13 cellular contexts compared by ENCODE assay signal in genomic region chr10:30553018-30553624, GRCh38.
A peak's percentile ranks its signal among the peaks of the same experiment; 100 is the strongest.
DNase-seq lines count a peak whose midpoint lies in the region; ATAC-seq and TF ChIP-seq lines count a peak whose summit lies in the region.
"Had no signal": no experiment of that assay in that cellular context is flagged by ENCODE, and none has a peak within 500 bp of the region (broad histone marks: within the 10 kb centered on the region; RNA-seq: fewer than 3 reads in every experiment).

No MANE protein-coding gene starts in this region.

- no peak for TF ChIP-seq EP300 in suprapubic skin (IDR thresholded peaks at IDR 0.05)

- H3K4me1 ChIP-seq in HUES48 (ENCODE audit: control insufficient read depth, insufficient read depth, low read length) (peaks cover 29% of the 10 kb centered on the region), iPS-20b (ENCODE audit: insufficient read depth, low read length) (peaks cover 9% of the 10 kb centered on the region; the same call in 1 of the 2 replicates), suprapubic skin (peaks cover 7% of the 10 kb centered on the region)

- H3K9me3 ChIP-seq in HUES48 (ENCODE audit: control insufficient read depth, insufficient read depth, low read length) (no peaks in the 10 kb centered on the region), iPS-20b (ENCODE audit: insufficient read depth, low read depth, low read length) (no peaks in the 10 kb centered on the region), suprapubic skin (no peaks in the 10 kb centered on the region)

- DNase-seq in suprapubic skin (ENCODE audit: low spot score in 2 of 2) (no peak), midbrain (lab: John Stamatoyannopoulos, UW) (no peak), NCI-H510A treated with DMSO at 0.1 percent for 48 hours (lab: John Stamatoyannopoulos, UW) (no peak), GM10266 (ENCODE audit: extremely low spot score) (no peak)
- DNase-seq: activated CD4-positive, alpha-beta T cell treated with anti-CD3 and anti-CD28 coated beads for 4 hours; activated naive CD8-positive, alpha-beta T cell treated with anti-CD3 and anti-CD28 coated beads, Interleukin-2, amount 50 U/mL, for 24 hours; naive B cell; NCI-H1105 treated with DMSO at 0.1 percent for 48 hours; stimulated activated CD4-positive, alpha-beta T cell treated with anti-CD3 and anti-CD28 coated beads, Interleukin-2, amount 100 ng/mL, for 48 hours had no signal

- peak overlapping the region; percentile 47 for H3K4me3 ChIP-seq in HUES48 (ENCODE audit: low read depth, low read length)
- H3K4me3 ChIP-seq in iPS-20b (ENCODE audit: low read length) = peak overlapping the region; percentile 49; the same call in 1 of the 2 replicates
- H3K4me3 ChIP-seq in suprapubic skin = no peak overlapping the region

- ATAC-seq in GM18873 (IDR thresholded peaks at IDR 0.05; ENCODE audit: low FRiP score, unreplicated experiment) = no peak
- ATAC-seq: activated naive CD8-positive, alpha-beta T cell treated with anti-CD3 and anti-CD28 coated beads, Interleukin-2, amount 50 U/mL, for 24 hours had no signal

- peak overlapping the region; percentile 93 for H3K27ac ChIP-seq in HUES48 (ENCODE audit: low read depth, low read length)
- peak overlapping the region; percentile 1 for H3K27ac ChIP-seq in cingulate gyrus (ENCODE audit: low read depth, low read length)
- H3K27ac ChIP-seq in iPS-20b (ENCODE audit: low read length) = peak overlapping the region; percentile 67
- peak overlapping the region; percentile 90 for H3K27ac ChIP-seq in suprapubic skin

- no peak for TF ChIP-seq POLR2A in suprapubic skin (IDR thresholded peaks at IDR 0.05)

- TF ChIP-seq CTCF in suprapubic skin (IDR thresholded peaks at IDR 0.05) (no peak), GM10266 (IDR thresholded peaks at IDR 0.05; ENCODE audit: control insufficient read depth, insufficient read depth, low read depth, missing control alignments) (no peak)

- H3K27me3 ChIP-seq in HUES48 (ENCODE audit: control insufficient read depth, insufficient read depth, low read length) = no peaks in the 10 kb centered on the region
- H3K27me3 ChIP-seq in iPS-20b (ENCODE audit: insufficient read depth, low read length) = no peaks in the 10 kb centered on the region
- no peaks in the 10 kb centered on the region for H3K27me3 ChIP-seq in suprapubic skin

- WGBS in suprapubic skin = 81% methylated on average over 7 of the region's 7 CpGs

- peak overlapping the region; percentile 28 for H3K9ac ChIP-seq in HUES48 (ENCODE audit: low read depth, low read length)
- H3K9ac ChIP-seq in iPS-20b (ENCODE audit: low read depth, low read length) = peak overlapping the region; percentile 70

- H3K36me3 ChIP-seq in HUES48 (ENCODE audit: control insufficient read depth, insufficient read depth, low read length) (no peaks in the 10 kb centered on the region), iPS-20b (ENCODE audit: insufficient read depth, low read depth, low read length) (no peaks in the 10 kb centered on the region), suprapubic skin (no peaks in the 10 kb centered on the region)

Comparison
In these comparisons a context has a peak if more than half of its experiments do, and no peak if none do; other contexts are left out.
1. H3K27ac ChIP-seq: peak in every context shown above with its lines; median percentile 93 in HUES48; 90 in suprapubic skin; 67 in iPS-20b; 1 in cingulate gyrus.